Comparison of ENCODE assay signal across 8 cellular contexts in the genomic region with DNA sequence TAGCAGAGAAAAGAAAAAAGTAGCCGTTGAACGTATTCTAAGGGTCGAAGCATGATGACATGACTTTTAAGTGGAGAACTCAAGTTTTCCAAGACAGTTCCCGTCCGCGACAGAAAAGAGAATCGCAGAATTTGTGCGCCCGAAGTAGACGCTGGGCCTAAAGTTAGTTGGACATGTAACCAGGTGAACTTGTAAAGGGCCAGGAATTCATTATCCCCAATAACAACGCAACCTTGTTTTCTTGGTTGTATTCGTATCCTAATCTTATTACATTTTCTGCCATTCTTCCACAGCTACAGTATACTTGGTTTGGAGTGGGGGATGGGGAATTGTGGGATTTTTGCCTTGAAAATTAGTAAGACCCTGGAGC. TPM values are rescaled to one million over a fixed set of nuclear protein-coding genes. Genes with fewer than 3 reads are reported as not detected.
DNase-seq lines count a peak whose midpoint lies in the region; ATAC-seq and TF ChIP-seq lines count a peak whose summit lies in the region.

No MANE protein-coding gene starts in this region.

- H3K9me3 Mint-ChIP-seq in activated naive CD8-positive, alpha-beta T cell treated with anti-CD3 and anti-CD28 coated beads for 36 hours, result no peaks in the 10 kb centered on the region

- H3K9me3 ChIP-seq in AG04450 (ENCODE audit: control insufficient read depth, insufficient read depth, low read length) (no peaks in the 10 kb centered on the region; the same call in 1 of the 2 replicates), iPS DF 6.9 (ENCODE audit: control insufficient read depth, insufficient read depth, low read length) (no peaks in the 10 kb centered on the region), spleen (no peaks in the 10 kb centered on the region)

- H3K27ac Mint-ChIP-seq in activated naive CD8-positive, alpha-beta T cell treated with anti-CD3 and anti-CD28 coated beads for 36 hours, result peak overlapping the region; percentile 90

- H3K4me3 ChIP-seq in AG04450 (ENCODE audit: low read depth, low read length) (peak overlapping the region; percentile 84), iPS DF 6.9 (ENCODE audit: low read length) (peak overlapping the region; percentile 62), spleen (peak overlapping the region; percentile 45 to 97 (median 84))

- no peak for ATAC-seq in HG02642 (IDR thresholded peaks at IDR 0.05; ENCODE audit: poor library complexity, unreplicated experiment)
- no peak for ATAC-seq in HG02938 (IDR thresholded peaks at IDR 0.05; ENCODE audit: unreplicated experiment)

- TF ChIP-seq POLR2A in spleen (IDR thresholded peaks at IDR 0.05), result no peak

- POLR2A ChIA-PET in AG04450 (lab: Yijun Ruan, JAX), result interaction anchor here (1.0 to 1.6 kb wide), 7 partner anchors 27 to 154 kb away, joined by 3 to 7 read pairs (median 4); a partner anchor contains a TSS

- H3K36me3 Mint-ChIP-seq in activated naive CD8-positive, alpha-beta T cell treated with anti-CD3 and anti-CD28 coated beads for 36 hours, result peaks cover 28% of the 10 kb centered on the region

- H3K36me3 ChIP-seq in iPS DF 6.9 (ENCODE audit: control insufficient read depth, insufficient read depth, low read length) (no peaks in the 10 kb centered on the region; the same call in 1 of the 2 replicates), spleen (peaks cover 0 to 6% (median 0%) of the 10 kb centered on the region in 6 donors)

- intact Hi-C loops in spleen (cut with DNase I; ENCODE audit: low total_unique reads), result no loop called here

- no CpG with 5 or more reads among the region's 12 CpGs for WGBS in iPS DF 6.9 (ENCODE audit: insufficient coverage, insufficient read length)
- 13 to 18% (median 16%) methylated on average over 12 of the region's 12 CpGs for WGBS in spleen, 5 donors

- DNase-seq in AG04450 (ENCODE audit: low read depth, low spot score), result no peak
- peak; percentile 61 for DNase-seq in HT-29 (ENCODE audit: low spot score)
- no peak for DNase-seq in activated naive CD8-positive, alpha-beta T cell treated with anti-CD3 and anti-CD28 coated beads for 36 hours
- no peak for DNase-seq in iPS DF 6.9 (ENCODE audit: low read depth, low spot score)
- DNase-seq in spleen, result no peak
- no peak for DNase-seq in cerebellum (ENCODE audit: low spot score)

- H3K4me1 Mint-ChIP-seq in activated naive CD8-positive, alpha-beta T cell treated with anti-CD3 and anti-CD28 coated beads for 36 hours, result peaks cover 32% of the 10 kb centered on the region

- H3K27ac ChIP-seq in AG04450 (ENCODE audit: low read depth, low read length) (no peak overlapping the region), iPS DF 6.9 (ENCODE audit: low read length) (no peak overlapping the region), spleen (peak overlapping the region; percentile 90 to 98 (median 95))

- H3K4me3 Mint-ChIP-seq in activated naive CD8-positive, alpha-beta T cell treated with anti-CD3 and anti-CD28 coated beads for 36 hours, result peak overlapping the region; percentile 98

- peaks cover 4% of the 10 kb centered on the region for H3K4me1 ChIP-seq in iPS DF 6.9 (ENCODE audit: control insufficient read depth, insufficient read depth, low read length)
- H3K4me1 ChIP-seq in spleen, result peaks cover 32 to 63% (median 58%) of the 10 kb centered on the region in 6 donors

- H3K27me3 Mint-ChIP-seq in activated naive CD8-positive, alpha-beta T cell treated with anti-CD3 and anti-CD28 coated beads for 36 hours, result no peaks in the 10 kb centered on the region

- TF ChIP-seq CTCF in AG04450 (IDR thresholded peaks at IDR 0.05; ENCODE audit: low read depth, low read length), result no peak
- no peak for TF ChIP-seq CTCF in spleen (IDR thresholded peaks at IDR 0.05 in 8 of 11, conservative IDR thresholded peaks at IDR 0.05 in 3 of 11)

- CTCF ChIA-PET in AG04450 (lab: Charles Lee), result interaction anchor here (1.6 to 2.2 kb wide), 2 partner anchors 51 to 174 kb away, joined by 4 to 20 read pairs; no protein-coding TSS in a partner anchor

- H3K27me3 ChIP-seq in AG04450 (ENCODE audit: control insufficient read depth, insufficient read depth, low read length) (no peaks in the 10 kb centered on the region), iPS DF 6.9 (ENCODE audit: control insufficient read depth, insufficient read depth, low read length) (no peaks in the 10 kb centered on the region), spleen (replicated peaks in 1 of 7) (no peaks in the 10 kb centered on the region)

RNA-seq across cellular contexts. Expression of a gene that starts 0.9 kb away (rescaled TPM):
- polyA plus RNA-seq in AG04450 (2011; rRNA removed) (20.3 and 23.2 TPM in 2 replicates), spleen (10 to 100 TPM in 1 of 3 donors, 1 to 10 TPM in 2; 6.9 to 12.2 (median 8.0) TPM)
- polyA minus RNA-seq in AG04450 (2011; rRNA and poly(A)+ RNA removed), result 38.9 and 46.0 TPM in 2 replicates
- total RNA-seq in HT-29 (2014; rRNA removed; shearing (Covaris generic)), result 19.3 and 25.1 TPM in 2 replicates
- total RNA-seq in activated naive CD8-positive, alpha-beta T cell treated with anti-CD3 and anti-CD28 coated beads for 36 hours, result 10 to 100 TPM; 45.1 to 55.2 TPM
- total RNA-seq in spleen (10 to 100 TPM; 56.1 to 72.7 (median 65.7) TPM), cerebellum (59.1 TPM)

Comparison
In these comparisons a context has a peak if more than half of its experiments do, and no peak if none do; other contexts are left out.
1. H3K27ac ChIP-seq: peak in spleen (8 of 8); none in AG04450 (single experiment) and iPS DF 6.9 (single experiment).
2. Peak in every context shown above with its lines, with median percentiles within 50 percentile points of each other: H3K4me3 ChIP-seq.